ENCODE assay signal across 16 cellular contexts in genomic region chr13:64054306-64054705, GRCh38.
"Had no signal": no experiment of that assay in that cellular context is flagged by ENCODE, and none has a peak within 500 bp of the region (broad histone marks: within the 10 kb centered on the region; RNA-seq: fewer than 3 reads in every experiment).

No MANE protein-coding gene starts in this region.

- H3K27me3 ChIP-seq: colonic mucosa, gastrocnemius medialis, heart left ventricle, left lung had no signal

- H3K4me3 ChIP-seq: colonic mucosa, gastrocnemius medialis, heart left ventricle, left lung had no signal

- H3K9me3 ChIP-seq: colonic mucosa, gastrocnemius medialis had no signal

- H3K36me3 ChIP-seq: colonic mucosa, gastrocnemius medialis, heart left ventricle, left lung had no signal

- DNase-seq: activated B cell treated with CpG ODN at 0.5 μM for 24 hours; activated CD4-positive, alpha-beta memory T cell treated with anti-CD3 and anti-CD28 coated beads for 36 hours; activated CD4-positive, alpha-beta T cell treated with anti-CD3 and anti-CD28 coated beads for 4 hours; activated naive CD4-positive, alpha-beta T cell treated with Interleukin-2 at 50 U/mL for 16 hours; activated naive CD8-positive, alpha-beta T cell treated with anti-CD3 and anti-CD28 coated beads, Interleukin-2, amount 10 ng/mL, durations not matched to agents 7 days and 5 days; activated T-cell treated with anti-CD3 and anti-CD28 coated beads, Interleukin-2, amount 50 U/mL, for 1 hour; caudate nucleus; colonic mucosa; gastrocnemius medialis; heart left ventricle; left lung; nucleus accumbens; posterior cingulate gyrus; retina; stimulated activated CD8-positive, alpha-beta memory T cell treated with anti-CD3 and anti-CD28 coated beads, Interleukin-4, amount 100 ng/mL, for 48 hours; stimulated activated naive CD4-positive, alpha-beta T cell had no signal

- H3K4me1 ChIP-seq: colonic mucosa, gastrocnemius medialis, heart left ventricle, left lung had no signal

- H3K27ac ChIP-seq: colonic mucosa, gastrocnemius medialis, heart left ventricle, left lung had no signal
